22 cellular contexts compared by ENCODE assay signal in genomic region chr10:130927157-130927556, GRCh38.
"Had no signal": no experiment of that assay in that cellular context is flagged by ENCODE, and none has a peak within 500 bp of the region (broad histone marks: within the 10 kb centered on the region; RNA-seq: fewer than 3 reads in every experiment).

No MANE protein-coding gene starts in this region.

- H3K27ac ChIP-seq: brain microvascular endothelial cell, gastroesophageal sphincter, hepatocyte, uterus had no signal

- H3K4me1 ChIP-seq: gastroesophageal sphincter, uterus had no signal

- H3K4me2 ChIP-seq: hepatocyte had no signal

- H3K36me3 ChIP-seq: brain microvascular endothelial cell, gastroesophageal sphincter, uterus had no signal

- H3K4me3 ChIP-seq: gastroesophageal sphincter, hepatocyte, uterus had no signal

- H2AFZ ChIP-seq: hepatocyte had no signal

- ATAC-seq: effector memory CD8-positive, alpha-beta T cell; gastroesophageal sphincter; left colon; right cardiac atrium had no signal

- H3K9me3 ChIP-seq: gastroesophageal sphincter, uterus had no signal

- H3K27me3 ChIP-seq: brain microvascular endothelial cell, hepatocyte, uterus had no signal

- DNase-seq: activated CD4-positive, alpha-beta T cell treated with anti-CD3 and anti-CD28 coated beads for 4 hours; activated CD4-positive, alpha-beta T cell treated with anti-CD3 and anti-CD28 coated beads, Interleukin-2, amount 50 U/mL, for 4 hours; activated CD4-positive, CD25-positive, alpha-beta regulatory T cell; activated effector memory CD4-positive, alpha-beta T cell treated with anti-CD3 and anti-CD28 coated beads, Interleukin-2, amount 50 U/mL, for 16 hours; activated naive CD4-positive, alpha-beta T cell treated with anti-CD3 and anti-CD28 coated beads, Interleukin-2, amount 10 ng/mL, durations not matched to agents 7 days and 5 days; activated naive CD8-positive, alpha-beta T cell treated with anti-CD3 and anti-CD28 coated beads, Interleukin-2, amount 10 ng/mL, durations not matched to agents 7 days and 5 days; brain microvascular endothelial cell; caudate nucleus; cortex of kidney; effector memory CD8-positive, alpha-beta T cell; left colon; mammary epithelial cell; posterior cingulate gyrus; right cardiac atrium; stimulated activated CD4-positive, alpha-beta T cell treated with anti-CD3 and anti-CD28 coated beads, Interleukin-15, amount 100 ng/mL, for 24 hours; stimulated activated CD4-positive, alpha-beta T cell treated with anti-CD3 and anti-CD28 coated beads, Interleukin-2, amount 100 ng/mL, for 24 hours; stimulated activated naive CD4-positive, alpha-beta T cell treated with Interleukin-2 at 50 U/mL for 16 hours; uterus had no signal

- H3K79me2 ChIP-seq: hepatocyte had no signal

- FAIRE-seq: endothelial cell of umbilical vein, keratinocyte had no signal
